15 cellular contexts compared by ENCODE assay signal in genomic region chr1:200966934-200967333, GRCh38. TPM values are rescaled to one million over a fixed set of nuclear protein-coding genes. Genes with fewer than 3 reads are reported as not detected.
DNase-seq lines count a peak whose midpoint lies in the region; ATAC-seq and TF ChIP-seq lines count a peak whose summit lies in the region.
"Had no signal": no experiment of that assay in that cellular context is flagged by ENCODE, and none has a peak within 500 bp of the region (broad histone marks: within the 10 kb centered on the region; RNA-seq: fewer than 3 reads in every experiment).

No MANE protein-coding gene starts in this region.

- in situ Hi-C loops in GM13977 (cut with MboI; ENCODE audit: low pct_unique_long_range_greater_than_20kb, low sequenced_read_pairs, unreplicated experiment) = loop anchor here (10.0 kb wide), 1 partner anchor 148 kb away; the partner anchor contains the start of gene CACNA1S

- DNase-seq in T-helper 17 cell (no peak), osteoblast (ENCODE audit: insufficient read length, low spot score, missing footprints) (peak; percentile 52), NCI-H2107 (lab: John Stamatoyannopoulos, UW) (no peak), head of caudate nucleus (no peak), GM13977 (ENCODE audit: low spot score) (no peak)
- DNase-seq in activated naive CD8-positive, alpha-beta T cell treated with anti-CD3 and anti-CD28 coated beads, Interleukin-2, amount 50 U/mL, for 24 hours = no peak
- DNase-seq: ACHN; BE2C; C1 segment of cervical spinal cord; CD4-positive, CD25-positive, alpha-beta regulatory T cell; DMS153; DMS79; GDM1; HCEC 1CT had no signal

- no peak overlapping the region for H3K4me2 ChIP-seq in osteoblast (ENCODE audit: insufficient read depth, low read length)
- H3K4me2 ChIP-seq: GM23338 had no signal

- peaks cover 25% of the 10 kb centered on the region for H3K4me1 Mint-ChIP-seq in T-helper 17 cell
- peaks cover 24% of the 10 kb centered on the region for H3K4me1 Mint-ChIP-seq in activated naive CD8-positive, alpha-beta T cell treated with anti-CD3 and anti-CD28 coated beads, Interleukin-2, amount 50 U/mL, for 24 hours

- H3K36me3 Mint-ChIP-seq in T-helper 17 cell (ENCODE audit: low read depth) = no peaks in the 10 kb centered on the region
- H3K36me3 Mint-ChIP-seq in activated naive CD8-positive, alpha-beta T cell treated with anti-CD3 and anti-CD28 coated beads, Interleukin-2, amount 50 U/mL, for 24 hours (ENCODE audit: low read depth) = peaks cover 9% of the 10 kb centered on the region

- H3K79me2 ChIP-seq in osteoblast (ENCODE audit: insufficient read depth, low read length) = no peaks in the 10 kb centered on the region

- intact Hi-C loops in head of caudate nucleus (cut with DNase I) = no loop called here

- no peak overlapping the region for H3K4me3 ChIP-seq in osteoblast (ENCODE audit: insufficient read depth, low read length)
- H3K4me3 ChIP-seq: GM23338 had no signal

- H3K27me3 Mint-ChIP-seq in T-helper 17 cell = no peaks in the 10 kb centered on the region
- no peaks in the 10 kb centered on the region for H3K27me3 Mint-ChIP-seq in activated naive CD8-positive, alpha-beta T cell treated with anti-CD3 and anti-CD28 coated beads, Interleukin-2, amount 50 U/mL, for 24 hours
- H3K27me3 Mint-ChIP-seq: CD4-positive, CD25-positive, alpha-beta regulatory T cell had no signal

- H2AFZ ChIP-seq in osteoblast (ENCODE audit: low read length) = no peak overlapping the region
- H2AFZ ChIP-seq: GM23338 had no signal

- peaks cover 15% of the 10 kb centered on the region for H3K27me3 ChIP-seq in osteoblast (ENCODE audit: insufficient read depth, low read length)
- H3K27me3 ChIP-seq: BE2C had no signal

- H3K4me3 Mint-ChIP-seq in T-helper 17 cell = no peak overlapping the region
- no peak overlapping the region for H3K4me3 Mint-ChIP-seq in activated naive CD8-positive, alpha-beta T cell treated with anti-CD3 and anti-CD28 coated beads, Interleukin-2, amount 50 U/mL, for 24 hours
- H3K4me3 Mint-ChIP-seq: CD4-positive, CD25-positive, alpha-beta regulatory T cell; GM23338 had no signal

- no peaks in the 10 kb centered on the region for H3K4me1 ChIP-seq in osteoblast (ENCODE audit: insufficient read depth, low read length)
- H3K4me1 ChIP-seq: BE2C had no signal

- H3K9me3 ChIP-seq in T-helper 17 cell (ENCODE audit: control insufficient read depth, low read length, poor library complexity, severe bottlenecking) = no peaks in the 10 kb centered on the region
- H3K9me3 ChIP-seq in osteoblast (ENCODE audit: low read depth, low read length) = no peaks in the 10 kb centered on the region
- H3K9me3 ChIP-seq: BE2C had no signal

- TF ChIP-seq CTCF in osteoblast (IDR thresholded peaks at IDR 0.05; ENCODE audit: extremely low read depth, low read depth, low read length) (no peak), GM13977 (IDR thresholded peaks at IDR 0.05; ENCODE audit: extremely low read depth, insufficient read depth, missing control alignments) (no peak)

- no peak for ATAC-seq in T-helper 17 cell
- ATAC-seq in activated naive CD8-positive, alpha-beta T cell treated with anti-CD3 and anti-CD28 coated beads, Interleukin-2, amount 50 U/mL, for 24 hours = no peak
- ATAC-seq: GM23338 had no signal

- no peaks in the 10 kb centered on the region for H3K36me3 ChIP-seq in osteoblast (ENCODE audit: insufficient read depth, low read length)
- H3K36me3 ChIP-seq: BE2C had no signal

- peak overlapping the region; percentile 53 for H3K27ac Mint-ChIP-seq in T-helper 17 cell
- H3K27ac Mint-ChIP-seq in activated naive CD8-positive, alpha-beta T cell treated with anti-CD3 and anti-CD28 coated beads, Interleukin-2, amount 50 U/mL, for 24 hours = peak overlapping the region; percentile 34
- H3K27ac Mint-ChIP-seq: GM23338 had no signal

- H3K9me3 Mint-ChIP-seq in activated naive CD8-positive, alpha-beta T cell treated with anti-CD3 and anti-CD28 coated beads, Interleukin-2, amount 50 U/mL, for 24 hours = no peaks in the 10 kb centered on the region
- H3K9me3 Mint-ChIP-seq: CD4-positive, CD25-positive, alpha-beta regulatory T cell; GM23338 had no signal

- H4K20me1 ChIP-seq in osteoblast (ENCODE audit: insufficient read depth, low read length) = no peaks in the 10 kb centered on the region

- H3K27ac ChIP-seq in osteoblast (ENCODE audit: low read depth, low read length) = no peak overlapping the region

RNA-seq across cellular contexts. Expression of gene KIF21B, which starts 56.6 kb away (rescaled TPM):
- total RNA-seq in T-helper 17 cell (10 to 100 TPM; 78.4 to 87.7 TPM), osteoblast (under 0.01 TPM in 2 replicates)

Comparison
In these comparisons a context has a peak if more than half of its experiments do, and no peak if none do; other contexts are left out.
1. RNA of gene KIF21B, which starts 56.6 kb away (total RNA-seq): 78.4 to 87.7 TPM in T-helper 17 cell; under 0.01 TPM in osteoblast; every median in the first group is over 10 times any median in the second.